25 cellular contexts compared by ENCODE assay signal in genomic region chr4:100114909-100115308, GRCh38.
"Had no signal": no experiment of that assay in that cellular context is flagged by ENCODE, and none has a peak within 500 bp of the region (broad histone marks: within the 10 kb centered on the region; RNA-seq: fewer than 3 reads in every experiment).

No MANE protein-coding gene starts in this region.

- H3K9me3 Mint-ChIP-seq: activated naive CD4-positive, alpha-beta T cell treated with anti-CD3 and anti-CD28 coated beads, Interleukin-2, amount 10 ng/mL, durations not matched to agents 7 days and 5 days; central memory CD8-positive, alpha-beta T cell; immature natural killer cell; natural killer cell; type B pancreatic cell had no signal

- FAIRE-seq: bronchial epithelial cell had no signal

- H3K9me3 ChIP-seq: gastrocnemius medialis, lower lobe of right lung, neutrophil, right lobe of liver, uterus had no signal

- H3K27me3 Mint-ChIP-seq: central memory CD8-positive, alpha-beta T cell; dendritic cell treated with granulocyte-macrophage colony-stimulating factor and Interleukin-4, amounts not matched to agents 40 ng/mL and 50 ng/mL, for 4 days; type B pancreatic cell had no signal

- H3K27ac Mint-ChIP-seq: activated naive CD4-positive, alpha-beta T cell treated with anti-CD3 and anti-CD28 coated beads, Interleukin-2, amount 10 ng/mL, durations not matched to agents 7 days and 5 days; activated T-helper 1 cell treated with anti-CD3 and anti-CD28 coated beads, Interleukin-12 subunit alpha, Interleukin-12 subunit beta, Interleukin-2, Interleukin-4 antibody, amounts not matched to agents 30 ng/mL and 10 ng/mL and 1 ng/mL, durations not matched to agents 14 hours and 24 hours and 36 hours; dendritic cell treated with granulocyte-macrophage colony-stimulating factor and Interleukin-4, amounts not matched to agents 40 ng/mL and 50 ng/mL, for 4 days; immature natural killer cell; natural killer cell; type B pancreatic cell had no signal

- H3K36me3 Mint-ChIP-seq: activated naive CD4-positive, alpha-beta T cell treated with anti-CD3 and anti-CD28 coated beads, Interleukin-2, amount 10 ng/mL, durations not matched to agents 7 days and 5 days; immature natural killer cell; natural killer cell; type B pancreatic cell had no signal

- H3K27me3 ChIP-seq: gastrocnemius medialis, neutrophil, right lobe of liver, uterus had no signal

- H3K27ac ChIP-seq: lower lobe of right lung, neutrophil, right lobe of liver, uterus had no signal

- ATAC-seq: activated CD4-positive, CD25-positive, alpha-beta regulatory T cell treated with anti-CD3 and anti-CD28 coated beads, Interleukin-2, amount 50 U/mL, for 24 hours; gastrocnemius medialis; left lobe of liver; lower lobe of right lung; natural killer cell; right lobe of liver; stimulated activated naive CD8-positive, alpha-beta T cell treated with anti-CD3 and anti-CD28 coated beads, Interleukin-15, Interleukin-2, amounts not matched to agents 100 U/mL and 50 U/mL, for 24 hours had no signal

- H3K4me3 Mint-ChIP-seq: activated naive CD4-positive, alpha-beta T cell treated with anti-CD3 and anti-CD28 coated beads, Interleukin-2, amount 10 ng/mL, durations not matched to agents 7 days and 5 days; activated T-helper 1 cell treated with anti-CD3 and anti-CD28 coated beads, Interleukin-12 subunit alpha, Interleukin-12 subunit beta, Interleukin-2, Interleukin-4 antibody, amounts not matched to agents 30 ng/mL and 10 ng/mL and 1 ng/mL, durations not matched to agents 14 hours and 24 hours and 36 hours; central memory CD8-positive, alpha-beta T cell; dendritic cell treated with granulocyte-macrophage colony-stimulating factor and Interleukin-4, amounts not matched to agents 40 ng/mL and 50 ng/mL, for 4 days; immature natural killer cell; natural killer cell; type B pancreatic cell had no signal

- H3K4me3 ChIP-seq: gastrocnemius medialis, lower lobe of right lung, right lobe of liver, uterus had no signal

- H3K36me3 ChIP-seq: gastrocnemius medialis, lower lobe of right lung, neutrophil, right lobe of liver, uterus had no signal

- DNase-seq: activated CD4-positive, alpha-beta T cell treated with anti-CD3 and anti-CD28 coated beads for 48 hours; activated CD4-positive, alpha-beta T cell treated with anti-CD3 and anti-CD28 coated beads, Interleukin-2, amount 50 U/mL, for 48 hours; activated CD8-positive, alpha-beta memory T cell treated with anti-CD3 and anti-CD28 coated beads for 24 hours; activated gamma-delta T cell; activated naive CD4-positive, alpha-beta T cell treated with anti-CD3 and anti-CD28 coated beads, Interleukin-2, amount 10 ng/mL, durations not matched to agents 7 days and 5 days; gastrocnemius medialis; head of caudate nucleus; hippocampal formation; immature natural killer cell; lower lobe of right lung; mesendoderm; natural killer cell; right lobe of liver; stimulated activated CD4-positive, alpha-beta T cell treated with anti-CD3 and anti-CD28 coated beads, Interleukin-2, amount 100 ng/mL, for 48 hours; stimulated activated naive CD8-positive, alpha-beta T cell treated with anti-CD3 and anti-CD28 coated beads, Interleukin-15, Interleukin-2, amounts not matched to agents 100 U/mL and 50 U/mL, for 24 hours; substantia nigra; uterus had no signal

- H3K4me1 ChIP-seq: lower lobe of right lung, right lobe of liver, uterus had no signal

- H3K4me1 Mint-ChIP-seq: activated naive CD4-positive, alpha-beta T cell treated with anti-CD3 and anti-CD28 coated beads, Interleukin-2, amount 10 ng/mL, durations not matched to agents 7 days and 5 days; central memory CD8-positive, alpha-beta T cell; immature natural killer cell; natural killer cell had no signal
